In genomic region chr9:137045294-137046093, GRCh38 we compare ENCODE assay signal across 1 cellular context.
TF ChIP-seq lines count a peak whose summit lies in the region.

No MANE protein-coding gene starts in this region.

TF ChIP-seq in H1, 55 proteins besides CTCF, POLR2A, EP300 and RAD21:
- peak; percentile 60 for TF ChIP-seq SUZ12 (IDR thresholded peaks at IDR 0.05; ENCODE audit: low read length)
- no peak for TF ChIP-seq BCL11A (IDR thresholded peaks at IDR 0.05; ENCODE audit: low read depth in 2 of 2, low read length in 2 of 2)
- peak; percentile 16 for TF ChIP-seq EZH2 (IDR thresholded peaks at IDR 0.05; ENCODE audit: low read depth, low read length, severe bottlenecking)
- TF ChIP-seq RBBP5 (IDR thresholded peaks at IDR 0.05; ENCODE audit: borderline replicate concordance, low read depth, low read length) = no peak; the same call in 1 of the 2 replicates
- TF ChIP-seq RXRA (IDR thresholded peaks at IDR 0.05; ENCODE audit: insufficient read depth, low read depth, low read length) = no peak
- 0 out of 2 replicates have a peak, but pooled peaks have one; percentile 18 for TF ChIP-seq GABPA (IDR thresholded peaks at IDR 0.05; ENCODE audit: borderline replicate concordance, insufficient read depth, low read length)
- no peak for TF ChIP-seq YY1 (IDR thresholded peaks at IDR 0.05; ENCODE audit: low read depth, low read length)
